Comparison of ENCODE assay signal across 10 cellular contexts in genomic region chr1:201708691-201709090, GRCh38.
DNase-seq lines count a peak whose midpoint lies in the region; ATAC-seq, FAIRE-seq and TF ChIP-seq lines count a peak whose summit lies in the region.
"Had no signal": no experiment of that assay in that cellular context is flagged by ENCODE, and none has a peak within 500 bp of the region (broad histone marks: within the 10 kb centered on the region; RNA-seq: fewer than 3 reads in every experiment).

No MANE protein-coding gene starts in this region.

- H3K27ac ChIP-seq in BLaER1 treated with 17β-estradiol and CSF1 and Interleukin-3, amounts not matched to agents 10 nM and 100 nM: peak overlapping the region in 6 of 11 experiments; percentile 5 to 84 (median 80); a peak in 8 of 22 replicates
- H3K27ac ChIP-seq in astrocyte (ENCODE audit: low read depth, low read length): peak overlapping the region; percentile 98
- no peak overlapping the region for H3K27ac ChIP-seq in mesenchymal stem cell (ENCODE audit: low read length, poor library complexity, severe bottlenecking)
- peak overlapping the region; percentile 92 for H3K27ac ChIP-seq in smooth muscle cell (ENCODE audit: low read depth)
- H3K27ac ChIP-seq in SJCRH30: no peak overlapping the region

- ATAC-seq in GM21447 (IDR thresholded peaks at IDR 0.05; ENCODE audit: unreplicated experiment) (no peak), GM21423 (IDR thresholded peaks at IDR 0.05; ENCODE audit: unreplicated experiment) (no peak)

- no peak overlapping the region for H2BK120ac ChIP-seq in mesenchymal stem cell (ENCODE audit: low read depth, low read length)

- H3K4ac ChIP-seq in mesenchymal stem cell (ENCODE audit: low read depth in 1 of 2, low read length in 2 of 2): peak overlapping the region; percentile 18 to 28

- H3K18ac ChIP-seq in mesenchymal stem cell (ENCODE audit: low read depth in 1 of 2, low read length in 2 of 2): peak overlapping the region in 1 of 2 experiments; percentile 43

- no peak overlapping the region; a peak in 2 of 22 replicates for H3K9ac ChIP-seq in BLaER1 treated with 17β-estradiol and CSF1 and Interleukin-3, amounts not matched to agents 10 nM and 100 nM
- H3K9ac ChIP-seq in astrocyte (ENCODE audit: low read length) (no peak overlapping the region), mesenchymal stem cell (ENCODE audit: low read length) (peak overlapping the region; percentile 35), smooth muscle cell (ENCODE audit: low read depth) (no peak overlapping the region)

- H3K79me2 ChIP-seq in astrocyte (ENCODE audit: insufficient read depth, low read length) (peaks cover 91% of the 10 kb centered on the region), smooth muscle cell (ENCODE audit: low read depth) (peaks cover 53% of the 10 kb centered on the region)

- peaks cover 0 to 71% (median 57%) of the 10 kb centered on the region in 11 experiments; a peak in 18 of 22 replicates for H4K20me1 ChIP-seq in BLaER1 treated with 17β-estradiol and CSF1 and Interleukin-3, amounts not matched to agents 10 nM and 100 nM
- H4K20me1 ChIP-seq in astrocyte (ENCODE audit: insufficient read depth, low read length) (peaks cover 44% of the 10 kb centered on the region), smooth muscle cell (ENCODE audit: low read depth) (peaks cover 28% of the 10 kb centered on the region)

- H3K27me3 ChIP-seq in BLaER1 treated with 17β-estradiol and CSF1 and Interleukin-3, amounts not matched to agents 10 nM and 100 nM: no peaks in the 10 kb centered on the region
- H3K27me3 ChIP-seq in astrocyte (ENCODE audit: insufficient read depth, low read length): no peaks in the 10 kb centered on the region
- H3K27me3 ChIP-seq in mesenchymal stem cell (ENCODE audit: control insufficient read depth in 1 of 2, insufficient read depth in 1 of 2, low read length in 2 of 2): no peaks in the 10 kb centered on the region
- no peaks in the 10 kb centered on the region for H3K27me3 ChIP-seq in smooth muscle cell (ENCODE audit: low read depth)
- H3K27me3 ChIP-seq in SJCRH30: no peaks in the 10 kb centered on the region

- peak overlapping the region; percentile 20 for H4K8ac ChIP-seq in mesenchymal stem cell (ENCODE audit: low read length)

- peaks cover 36% of the 10 kb centered on the region for H3K79me1 ChIP-seq in mesenchymal stem cell (replicated peaks; ENCODE audit: low read length, poor library complexity, severe bottlenecking)

- H3K4me2 ChIP-seq in BLaER1 treated with 17β-estradiol and CSF1 and Interleukin-3, amounts not matched to agents 10 nM and 100 nM: peak overlapping the region in 9 of 11 experiments; percentile 20 to 96 (median 93); a peak in 16 of 22 replicates
- no peak overlapping the region for H3K4me2 ChIP-seq in astrocyte (ENCODE audit: low read length)
- no peak overlapping the region for H3K4me2 ChIP-seq in mesenchymal stem cell (ENCODE audit: low read length, poor library complexity, severe bottlenecking)
- no peak overlapping the region for H3K4me2 ChIP-seq in smooth muscle cell

- no peak for FAIRE-seq in astrocyte (lab: Jason Lieb, UNC)

- peak overlapping the region in 1 of 2 experiments; percentile 63 for H2BK12ac ChIP-seq in mesenchymal stem cell (ENCODE audit: low read length in 2 of 2)

- no peaks in the 10 kb centered on the region for H3K9me3 ChIP-seq in BLaER1 treated with 17β-estradiol and CSF1 and Interleukin-3, amounts not matched to agents 10 nM and 100 nM (replicated peaks in 1 of 11)
- H3K9me3 ChIP-seq in astrocyte (ENCODE audit: insufficient read depth, low read depth, low read length): no peaks in the 10 kb centered on the region
- H3K9me3 ChIP-seq in mesenchymal stem cell (ENCODE audit: control insufficient read depth, low read length): no peaks in the 10 kb centered on the region
- no peaks in the 10 kb centered on the region for H3K9me3 ChIP-seq in smooth muscle cell (replicated peaks; ENCODE audit: low read depth)
- H3K9me3 ChIP-seq in SJCRH30 (replicated peaks): no peaks in the 10 kb centered on the region

- peak overlapping the region; percentile 77 for H3K27ac Mint-ChIP-seq in astrocyte (ENCODE audit: unreplicated experiment)
- H3K27ac Mint-ChIP-seq: B cell had no signal

- H3K4me3 Mint-ChIP-seq in astrocyte (ENCODE audit: unreplicated experiment): no peak overlapping the region
- H3K4me3 Mint-ChIP-seq: B cell; CD8-positive, alpha-beta memory T cell had no signal

- TF ChIP-seq CTCF in astrocyte (IDR thresholded peaks at IDR 0.05; ENCODE audit: insufficient read depth, low read depth, low read length): no peak
- no peak for TF ChIP-seq CTCF in smooth muscle cell (IDR thresholded peaks at IDR 0.05; ENCODE audit: borderline replicate concordance, insufficient read depth, poor library complexity, severe bottlenecking)

- no peak overlapping the region for H2AK5ac ChIP-seq in mesenchymal stem cell (ENCODE audit: low read length, severe bottlenecking)

- no peak overlapping the region for H3K4me3 ChIP-seq in BLaER1 treated with 17β-estradiol and CSF1 and Interleukin-3, amounts not matched to agents 10 nM and 100 nM
- no peak overlapping the region for H3K4me3 ChIP-seq in astrocyte (ENCODE audit: insufficient read depth, low read depth, low read length)
- no peak overlapping the region for H3K4me3 ChIP-seq in mesenchymal stem cell (ENCODE audit: insufficient read depth in 1 of 2, low read depth in 1 of 2, low read length in 2 of 2)
- no peak overlapping the region for H3K4me3 ChIP-seq in smooth muscle cell
- no peak overlapping the region for H3K4me3 ChIP-seq in SJCRH30

- no peaks in the 10 kb centered on the region for H3K9me3 Mint-ChIP-seq in astrocyte (ENCODE audit: unreplicated experiment)
- H3K9me3 Mint-ChIP-seq: CD8-positive, alpha-beta memory T cell had no signal

- H2BK5ac ChIP-seq in mesenchymal stem cell (ENCODE audit: low read depth, low read length, poor library complexity, severe bottlenecking): no peak overlapping the region

- H3K4me1 Mint-ChIP-seq in astrocyte (ENCODE audit: low read depth, unreplicated experiment): peaks cover 66% of the 10 kb centered on the region
- H3K4me1 Mint-ChIP-seq: B cell; CD8-positive, alpha-beta memory T cell had no signal

- H3K27me3 Mint-ChIP-seq in astrocyte (ENCODE audit: low read depth, unreplicated experiment): no peaks in the 10 kb centered on the region

- peak overlapping the region; percentile 34 for H4K91ac ChIP-seq in mesenchymal stem cell (ENCODE audit: low read length)

- peaks cover 4% of the 10 kb centered on the region for H3K36me3 Mint-ChIP-seq in astrocyte (ENCODE audit: low read depth, unreplicated experiment)
- H3K36me3 Mint-ChIP-seq: CD8-positive, alpha-beta memory T cell had no signal

- H2AFZ ChIP-seq in astrocyte (ENCODE audit: low read depth, low read length): no peak overlapping the region
- H2AFZ ChIP-seq in mesenchymal stem cell (ENCODE audit: low read depth, low read length): no peak overlapping the region
- no peak overlapping the region for H2AFZ ChIP-seq in smooth muscle cell (ENCODE audit: low read depth)

- peaks cover 27% of the 10 kb centered on the region for H3F3A ChIP-seq in smooth muscle cell (ENCODE audit: low read depth)

- WGBS in mesenchymal stem cell: 93% methylated on average over 5 of the region's 5 CpGs
- WGBS in smooth muscle cell (ENCODE audit: low lambda C conversion rate): 81% methylated on average over 5 of the region's 5 CpGs

- H3K4me1 ChIP-seq in BLaER1 treated with 17β-estradiol and CSF1 and Interleukin-3, amounts not matched to agents 10 nM and 100 nM: peaks cover 89 to 100% (median 100%) of the 10 kb centered on the region in 10 experiments
- peaks cover 77% of the 10 kb centered on the region for H3K4me1 ChIP-seq in astrocyte (ENCODE audit: insufficient read depth, low read length)
- H3K4me1 ChIP-seq in mesenchymal stem cell (ENCODE audit: control insufficient read depth, insufficient read depth, low read depth, low read length): peaks cover 44% of the 10 kb centered on the region
- peaks cover 36% of the 10 kb centered on the region for H3K4me1 ChIP-seq in smooth muscle cell (ENCODE audit: low read depth)
- peaks cover 14% of the 10 kb centered on the region for H3K4me1 ChIP-seq in SJCRH30

- DNase-seq in astrocyte (ENCODE audit: low read depth): no peak
- DNase-seq in mesenchymal stem cell: no peak
- DNase-seq in smooth muscle cell (lab: John Stamatoyannopoulos, UW; ENCODE audit: unreplicated experiment): no peak
- no peak for DNase-seq in SJCRH30
- DNase-seq: NCI-H1048 had no signal

- H2BK15ac ChIP-seq in mesenchymal stem cell (ENCODE audit: low read depth, poor library complexity, severe bottlenecking): no peak overlapping the region

- no peak overlapping the region for H3K23ac ChIP-seq in mesenchymal stem cell (ENCODE audit: low read length in 2 of 2)

- H3K14ac ChIP-seq in mesenchymal stem cell (ENCODE audit: low read length in 2 of 2): no peak overlapping the region

- H3K36me3 ChIP-seq in BLaER1 treated with 17β-estradiol and CSF1 and Interleukin-3, amounts not matched to agents 10 nM and 100 nM: peaks cover 0 to 39% (median 15%) of the 10 kb centered on the region in 11 experiments; a peak in 15 of 22 replicates
- peaks cover 5% of the 10 kb centered on the region for H3K36me3 ChIP-seq in astrocyte (ENCODE audit: insufficient read depth, low read length)
- H3K36me3 ChIP-seq in mesenchymal stem cell (ENCODE audit: control insufficient read depth in 1 of 2, insufficient read depth in 2 of 2, low read depth in 1 of 2, low read length in 2 of 2): peaks cover 8 to 10% of the 10 kb centered on the region in 2 experiments
- no peaks in the 10 kb centered on the region for H3K36me3 ChIP-seq in smooth muscle cell (ENCODE audit: low read depth)
- peaks cover 10% of the 10 kb centered on the region; the same call in 1 of the 2 replicates for H3K36me3 ChIP-seq in SJCRH30

Comparison
In these comparisons a context has a peak if more than half of its experiments do, and no peak if none do; other contexts are left out.
1. H3K27ac ChIP-seq: peak in BLaER1 treated with 17β-estradiol and CSF1 and Interleukin-3, amounts not matched to agents 10 nM and 100 nM (6 of 11), astrocyte (single experiment) and smooth muscle cell (single experiment); none in mesenchymal stem cell (single experiment) and SJCRH30 (single experiment).
2. H3K4me2 ChIP-seq: peak in BLaER1 treated with 17β-estradiol and CSF1 and Interleukin-3, amounts not matched to agents 10 nM and 100 nM (9 of 11); none in astrocyte (single experiment), mesenchymal stem cell (single experiment) and smooth muscle cell (single experiment).